2 cellular contexts compared by ENCODE assay signal in the genomic region with DNA sequence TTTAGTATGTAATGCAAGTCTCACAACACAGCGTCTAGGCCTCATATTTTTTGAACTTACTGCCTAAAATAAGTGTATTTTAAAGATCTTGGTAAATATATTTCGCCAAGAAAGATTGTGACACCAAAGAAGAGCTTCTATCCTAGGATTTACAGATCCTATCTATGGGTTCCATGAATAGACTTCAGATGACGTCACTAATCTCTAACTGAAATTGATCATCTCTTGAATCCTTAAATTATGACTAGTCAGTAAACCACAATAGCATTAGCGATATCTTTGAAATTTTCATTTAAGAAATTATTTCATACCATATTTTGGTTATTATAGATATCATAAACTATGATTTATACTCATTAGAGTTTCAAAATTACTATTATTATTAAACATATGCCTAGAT.
A peak's percentile ranks its signal among the peaks of the same experiment; 100 is the strongest.
TF ChIP-seq lines count a peak whose summit lies in the region.

No MANE protein-coding gene starts in this region.

TF ChIP-seq in HepG2, 621 proteins besides CTCF, POLR2A, EP300 and RAD21 (continued from another document):
- TF ChIP-seq CREB1 (IDR thresholded peaks at IDR 0.05) (peak; percentile 95), CREB1 (CRISPR knock-in tag; IDR thresholded peaks at IDR 0.05) (no peak)

TF ChIP-seq in K562, 482 proteins besides CTCF, POLR2A, EP300 and RAD21 (continued from another document):
- TF ChIP-seq, protein P1, sequence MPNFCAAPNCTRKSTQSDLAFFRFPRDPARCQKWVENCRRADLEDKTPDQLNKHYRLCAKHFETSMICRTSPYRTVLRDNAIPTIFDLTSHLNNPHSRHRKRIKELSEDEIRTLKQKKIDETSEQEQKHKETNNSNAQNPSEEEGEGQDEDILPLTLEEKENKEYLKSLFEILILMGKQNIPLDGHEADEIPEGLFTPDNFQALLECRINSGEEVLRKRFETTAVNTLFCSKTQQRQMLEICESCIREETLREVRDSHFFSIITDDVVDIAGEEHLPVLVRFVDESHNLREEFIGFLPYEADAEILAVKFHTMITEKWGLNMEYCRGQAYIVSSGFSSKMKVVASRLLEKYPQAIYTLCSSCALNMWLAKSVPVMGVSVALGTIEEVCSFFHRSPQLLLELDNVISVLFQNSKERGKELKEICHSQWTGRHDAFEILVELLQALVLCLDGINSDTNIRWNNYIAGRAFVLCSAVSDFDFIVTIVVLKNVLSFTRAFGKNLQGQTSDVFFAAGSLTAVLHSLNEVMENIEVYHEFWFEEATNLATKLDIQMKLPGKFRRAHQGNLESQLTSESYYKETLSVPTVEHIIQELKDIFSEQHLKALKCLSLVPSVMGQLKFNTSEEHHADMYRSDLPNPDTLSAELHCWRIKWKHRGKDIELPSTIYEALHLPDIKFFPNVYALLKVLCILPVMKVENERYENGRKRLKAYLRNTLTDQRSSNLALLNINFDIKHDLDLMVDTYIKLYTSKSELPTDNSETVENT (CRISPR knock-in tag; IDR thresholded peaks at IDR 0.05), result no peak
- TF ChIP-seq ATF1 (CRISPR knock-in tag; IDR thresholded peaks at IDR 0.05) (no peak), ATF1 (tag; IDR thresholded peaks at IDR 0.05) (0 out of 2 replicates have a peak, but pooled peaks have one; percentile 24)
